17 cellular contexts compared by ENCODE assay signal in the genomic region with DNA sequence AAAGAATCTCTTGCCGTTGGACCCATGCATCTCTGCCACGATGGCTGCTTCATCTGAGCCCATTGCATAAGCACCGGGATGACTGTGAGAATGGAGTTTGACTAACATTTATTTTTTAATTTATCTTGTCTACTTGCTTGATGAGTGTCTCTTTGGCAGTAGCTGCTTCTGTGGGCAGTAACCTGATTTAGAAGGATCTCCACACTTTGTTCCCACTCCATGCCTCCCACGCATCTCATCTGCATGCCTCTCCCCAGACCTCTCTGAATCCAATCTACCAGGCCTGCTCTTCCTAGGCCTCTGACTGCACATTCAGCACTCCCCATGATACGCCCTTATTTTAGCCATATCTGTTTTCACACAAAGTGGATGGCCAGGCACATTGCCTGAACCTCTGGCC. TPM values are rescaled to one million over a fixed set of nuclear protein-coding genes. Genes with fewer than 3 reads are reported as not detected.
DNase-seq lines count a peak whose midpoint lies in the region; ATAC-seq and TF ChIP-seq lines count a peak whose summit lies in the region.
"Had no signal": no experiment of that assay in that cellular context is flagged by ENCODE, and none has a peak within 500 bp of the region (broad histone marks: within the 10 kb centered on the region; RNA-seq: fewer than 3 reads in every experiment).

No MANE protein-coding gene starts in this region.

- POLR2A ChIA-PET in HEK293 (lab: Yijun Ruan, JAX): no interaction called here

- no peaks in the 10 kb centered on the region for H3K9me3 ChIP-seq in HEK293 (ENCODE audit: control insufficient read depth, insufficient read depth, low read depth, low read length)
- H3K9me3 ChIP-seq in testis: no peaks in the 10 kb centered on the region
- H3K9me3 ChIP-seq: BE2C had no signal

- no peaks in the 10 kb centered on the region for H3K27me3 ChIP-seq in testis
- H3K27me3 ChIP-seq: BE2C had no signal

- 69 to 79% methylated on average over 5 of the region's 5 CpGs for WGBS in testis, 2 donors

- intact Hi-C loops in testis (cut with DNase I; ENCODE audit: low total_unique reads): no loop called here

- CTCF ChIA-PET in HEK293 (lab: Yijun Ruan, JAX): interaction anchor here (0.6 kb wide), 1 partner anchor 50 kb away, joined by 7 read pairs; no protein-coding TSS in a partner anchor

- H3K36me3 ChIP-seq in HEK293 (ENCODE audit: control insufficient read depth in 2 of 2, insufficient read depth in 1 of 2, low read length in 2 of 2) (no peaks in the 10 kb centered on the region), testis (ENCODE audit: low read depth, missing control alignments) (no peaks in the 10 kb centered on the region)
- H3K36me3 ChIP-seq: BE2C had no signal

- peak; percentile 50 for DNase-seq in fibroblast of mammary gland (ENCODE audit: low read depth)
- DNase-seq in omental fat pad (ENCODE audit: low spot score): no peak
- peak; percentile 52 for DNase-seq in testis
- DNase-seq in NCI-H526 treated with DMSO at 0.1 percent for 48 hours (lab: John Stamatoyannopoulos, UW): no peak
- DNase-seq in NCI-H1105 (lab: John Stamatoyannopoulos, UW): no peak
- DNase-seq in activated gamma-delta T cell (lab: John Stamatoyannopoulos, UW): no peak
- DNase-seq: BE2C; C1 segment of cervical spinal cord; CD4-positive, CD25-positive, alpha-beta regulatory T cell; CD8-positive, alpha-beta memory T cell; COR-L47; DMS79; GDM1; HCEC 1CT; IMR-90 had no signal

- H3K4me3 ChIP-seq in HEK293 (ENCODE audit: low read depth, low read length) (no peak overlapping the region), fibroblast of mammary gland (ENCODE audit: control insufficient read depth, low read depth, low read length) (no peak overlapping the region), testis (no peak overlapping the region)
- H3K4me3 ChIP-seq: GM23338 had no signal

- no peak for TF ChIP-seq POLR2A in testis (IDR thresholded peaks at IDR 0.05)

- H3K4me1 ChIP-seq in HEK293 (ENCODE audit: control insufficient read depth, insufficient read depth, low read length): peaks cover 3% of the 10 kb centered on the region
- no peaks in the 10 kb centered on the region for H3K4me1 ChIP-seq in testis

- H3K27ac ChIP-seq in HEK293 (ENCODE audit: extremely low read depth, low read depth, low read length) (no peak overlapping the region), testis (no peak overlapping the region)

- ATAC-seq in omental fat pad (ENCODE audit: low FRiP score): peak; percentile 51
- ATAC-seq: GM23338 had no signal

- TF ChIP-seq CTCF in HEK293 (tag by site-specific recombination; IDR thresholded peaks at IDR 0.05) (no peak), fibroblast of mammary gland (conservative IDR thresholded peaks at IDR 0.05; ENCODE audit: control insufficient read depth, insufficient read depth, low read depth, low read length) (no peak), omental fat pad (IDR thresholded peaks at IDR 0.05) (no peak), testis (IDR thresholded peaks at IDR 0.05) (no peak)

TF ChIP-seq in HEK293, 187 proteins besides CTCF, POLR2A, EP300 and RAD21:
- TF ChIP-seq ZFHX2 (tag by site-specific recombination; conservative IDR thresholded peaks at IDR 0.05) (peak; percentile 26; the same call in 1 of the 2 replicates), ZNF433 (tag by site-specific recombination; IDR thresholded peaks at IDR 0.05; ENCODE audit: low read depth) (no peak), ZNF155 (tag by site-specific recombination; IDR thresholded peaks at IDR 0.05) (no peak), GLI4 (tag by site-specific recombination; IDR thresholded peaks at IDR 0.05) (no peak), ZNF791 (tag by site-specific recombination; IDR thresholded peaks at IDR 0.05) (no peak), EGR2 (tag by site-specific recombination; IDR thresholded peaks at IDR 0.05; ENCODE audit: low read depth) (0 out of 2 replicates have a peak, but pooled peaks have one; percentile 5)

RNA-seq across cellular contexts. Expression of a gene that starts 23.7 kb away (rescaled TPM):
- total RNA-seq in omental fat pad (10 to 100 TPM; 44.5 to 61.7 (median 46.6) TPM), testis (10 to 100 TPM; 39.9 to 45.4 TPM)
- polyA plus RNA-seq in testis (ENCODE audit: insufficient read depth, low read depth, low replicate concordance): 27.1 TPM

RNA-seq across cellular contexts. Expression of a gene that starts 59.3 kb away (rescaled TPM):
- total RNA-seq in omental fat pad (10 to 100 TPM in 2 of 4 donors, 1 to 10 TPM in 2; 6.7 to 15.3 (median 11.8) TPM), testis (10 to 100 TPM; 13.3 to 25.1 TPM)
- 14.9 TPM for polyA plus RNA-seq in testis (ENCODE audit: insufficient read depth, low read depth, low replicate concordance)

Comparison
In these comparisons a context has a peak if more than half of its experiments do, and no peak if none do; other contexts are left out.
1. DNase-seq: peak in fibroblast of mammary gland (single experiment) and testis (single experiment); none in omental fat pad (single experiment), NCI-H526 treated with DMSO at 0.1 percent for 48 hours (single experiment), NCI-H1105 (single experiment) and activated gamma-delta T cell (single experiment).